Comparison of ENCODE assay signal across 1 cellular context in genomic region chr6:34671801-34672656, GRCh38.
TF ChIP-seq lines count a peak whose summit lies in the region.

No MANE protein-coding gene starts in this region.

TF ChIP-seq in HepG2, 621 proteins besides CTCF, POLR2A, EP300 and RAD21:
- TF ChIP-seq ZNF543 (CRISPR knock-in tag; IDR thresholded peaks at IDR 0.05) (0 out of 2 replicates have a peak, but pooled peaks have one; percentile 32), DPF2 (CRISPR knock-in tag; IDR thresholded peaks at IDR 0.05; ENCODE audit: borderline replicate concordance, low read depth) (0 out of 2 replicates have a peak, but pooled peaks have one; percentile 16), ZNF362 (CRISPR knock-in tag; IDR thresholded peaks at IDR 0.05; ENCODE audit: borderline replicate concordance) (peak; percentile 41; the same call in 1 of the 2 replicates), ZXDC (CRISPR knock-in tag; IDR thresholded peaks at IDR 0.05) (no peak), FOXP1 (IDR thresholded peaks at IDR 0.05) (no peak), FOXP1 (CRISPR knock-in tag; IDR thresholded peaks at IDR 0.05) (no peak), HMGXB4 (CRISPR knock-in tag; IDR thresholded peaks at IDR 0.05; ENCODE audit: borderline replicate concordance in 1 of 2, low read depth in 1 of 2) (peak in 1 of 2 experiments; percentile 19; a peak in 1 of 4 replicates), ZNF460 (CRISPR knock-in tag; IDR thresholded peaks at IDR 0.05; ENCODE audit: borderline replicate concordance) (peak; percentile 88), ZNF276 (CRISPR knock-in tag; IDR thresholded peaks at IDR 0.05; ENCODE audit: low read depth) (0 out of 2 replicates have a peak, but pooled peaks have one; percentile 38), ATAD3A (CRISPR knock-in tag; IDR thresholded peaks at IDR 0.05) (no peak), CHCHD3 (CRISPR knock-in tag; IDR thresholded peaks at IDR 0.05) (no peak), PRPF4 (IDR thresholded peaks at IDR 0.05; ENCODE audit: low read depth, low read length, poor library complexity, severe bottlenecking) (no peak), EEA1 (CRISPR knock-in tag; IDR thresholded peaks at IDR 0.05; ENCODE audit: borderline replicate concordance) (no peak), RBAK (CRISPR knock-in tag; IDR thresholded peaks at IDR 0.05) (no peak), RAD51 (IDR thresholded peaks at IDR 0.05; ENCODE audit: borderline replicate concordance) (no peak), ZNF234 (CRISPR knock-in tag; conservative IDR thresholded peaks at IDR 0.05) (no peak), SALL1 (CRISPR knock-in tag; IDR thresholded peaks at IDR 0.05) (peak; percentile 19; the same call in 1 of the 2 replicates), ZNF770 (CRISPR knock-in tag; IDR thresholded peaks at IDR 0.05) (peak; percentile 60; the same call in 1 of the 2 replicates), MTF2 (CRISPR knock-in tag; IDR thresholded peaks at IDR 0.05; ENCODE audit: borderline replicate concordance) (no peak), ZNF34 (CRISPR knock-in tag; IDR thresholded peaks at IDR 0.05; ENCODE audit: borderline replicate concordance) (peak; percentile 73; the same call in 1 of the 2 replicates), PATZ1 (CRISPR knock-in tag; IDR thresholded peaks at IDR 0.05) (peak; percentile 56; the same call in 1 of the 2 replicates), ZNF280D (CRISPR knock-in tag; IDR thresholded peaks at IDR 0.05) (peak; percentile 55; the same call in 1 of the 2 replicates)
